Comparison of ENCODE assay signal across 25 cellular contexts in genomic region chr6:70150521-70150920, GRCh38.
"Had no signal": no experiment of that assay in that cellular context is flagged by ENCODE, and none has a peak within 500 bp of the region (broad histone marks: within the 10 kb centered on the region; RNA-seq: fewer than 3 reads in every experiment).

No MANE protein-coding gene starts in this region.

- ATAC-seq: activated T-cell treated with anti-CD3 and anti-CD28 coated beads, Interleukin-2, amount 50 U/mL, for 4 hours; gastroesophageal sphincter; left ventricle myocardium superior; psoas muscle; WTC11 had no signal

- H3K4me1 ChIP-seq: breast epithelium, esophagus muscularis mucosa, gastroesophageal sphincter, right atrium auricular region, tibial nerve had no signal

- H3K4me3 ChIP-seq: breast epithelium, coronary artery, esophagus muscularis mucosa, gastroesophageal sphincter, ovary, psoas muscle, right atrium auricular region, tibial nerve had no signal

- H3K27ac ChIP-seq: breast epithelium, coronary artery, esophagus muscularis mucosa, gastroesophageal sphincter, neutrophil, ovary, psoas muscle, right atrium auricular region, tibial nerve had no signal

- H3K27me3 ChIP-seq: breast epithelium, esophagus muscularis mucosa, gastroesophageal sphincter, neutrophil, ovary, right atrium auricular region, tibial nerve had no signal

- FAIRE-seq: islet of Langerhans, TTC549 had no signal

- H3K9me3 ChIP-seq: breast epithelium, esophagus muscularis mucosa, gastroesophageal sphincter, neutrophil, ovary, psoas muscle, right atrium auricular region, tibial nerve had no signal

- DNase-seq: activated CD8-positive, alpha-beta memory T cell treated with anti-CD3 and anti-CD28 coated beads for 24 hours; activated CD8-positive, alpha-beta memory T cell treated with anti-CD3 and anti-CD28 coated beads, Interleukin-2, amount 50 U/mL, for 48 hours; activated naive CD4-positive, alpha-beta T cell treated with Interleukin-2 at 50 U/mL for 16 hours; activated naive CD8-positive, alpha-beta T cell treated with anti-CD3 and anti-CD28 coated beads, Interleukin-2, amount 10 ng/mL, durations not matched to agents 7 days and 5 days; activated T-cell treated with anti-CD3 and anti-CD28 coated beads, Interleukin-2, amount 50 U/mL, for 4 hours; amniotic stem cell; head of caudate nucleus; hypothalamus; left ventricle myocardium superior; mammary epithelial cell; midbrain; ovary; psoas muscle; stimulated activated CD4-positive, alpha-beta T cell treated with anti-CD3 and anti-CD28 coated beads, Interleukin-1b, Interleukin-23, amount 100 ng/mL, for 48 hours; substantia nigra had no signal

- H3K36me3 ChIP-seq: breast epithelium, esophagus muscularis mucosa, gastroesophageal sphincter, neutrophil, ovary, right atrium auricular region, tibial nerve had no signal
